10 cellular contexts compared by ENCODE assay signal in the genomic region with DNA sequence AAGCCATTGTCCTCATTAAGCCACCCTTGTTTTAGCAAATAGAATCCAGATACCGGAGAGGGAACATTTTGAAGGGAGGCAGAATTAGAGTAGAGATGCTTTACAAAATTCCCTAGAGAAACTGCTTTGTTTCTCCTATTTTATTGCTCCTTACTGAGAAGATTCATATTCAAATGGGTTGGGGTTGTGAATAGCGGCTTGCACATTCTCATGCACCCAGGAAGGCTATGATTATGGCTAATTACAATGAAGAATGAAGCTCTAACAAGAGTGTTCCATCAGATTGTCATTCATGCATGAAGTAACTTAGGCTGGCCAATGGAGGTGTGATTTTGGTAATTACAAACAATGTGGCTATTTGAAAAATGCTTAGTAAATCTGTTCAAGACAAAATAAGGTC.
A peak's percentile ranks its signal among the peaks of the same experiment; 100 is the strongest.
DNase-seq lines count a peak whose midpoint lies in the region; ATAC-seq and TF ChIP-seq lines count a peak whose summit lies in the region.
"Had no signal": no experiment of that assay in that cellular context is flagged by ENCODE, and none has a peak within 500 bp of the region (broad histone marks: within the 10 kb centered on the region; RNA-seq: fewer than 3 reads in every experiment).

No MANE protein-coding gene starts in this region.

- H3K9me3 ChIP-seq in breast epithelium: no peaks in the 10 kb centered on the region
- no peaks in the 10 kb centered on the region for H3K9me3 ChIP-seq in iPS-20b (ENCODE audit: insufficient read depth, low read depth, low read length)
- H3K9me3 ChIP-seq in stomach: no peaks in the 10 kb centered on the region

- H3K4me1 Mint-ChIP-seq in activated naive CD4-positive, alpha-beta T cell treated with anti-CD3 and anti-CD28 coated beads for 36 hours (ENCODE audit: low read depth): no peaks in the 10 kb centered on the region

- no peaks in the 10 kb centered on the region for H3K4me1 ChIP-seq in breast epithelium
- H3K4me1 ChIP-seq in iPS-20b (ENCODE audit: insufficient read depth, low read length): peaks cover 16% of the 10 kb centered on the region; the same call in 1 of the 2 replicates
- peaks cover 0 to 6% (median 0%) of the 10 kb centered on the region in 4 donors for H3K4me1 ChIP-seq in stomach

- no peaks in the 10 kb centered on the region for H3K27me3 ChIP-seq in breast epithelium
- no peaks in the 10 kb centered on the region for H3K27me3 ChIP-seq in iPS-20b (ENCODE audit: insufficient read depth, low read length)
- no peaks in the 10 kb centered on the region for H3K27me3 ChIP-seq in stomach

- WGBS in stomach, 5 donors: 27 to 50% (median 40%) methylated on average over 2 of the region's 2 CpGs

- no peak for ATAC-seq in GM21423 (IDR thresholded peaks at IDR 0.05; ENCODE audit: unreplicated experiment)

- H3K27me3 Mint-ChIP-seq in activated naive CD4-positive, alpha-beta T cell treated with anti-CD3 and anti-CD28 coated beads for 36 hours (ENCODE audit: low read depth): no peaks in the 10 kb centered on the region

- no peak overlapping the region for H3K27ac Mint-ChIP-seq in activated naive CD4-positive, alpha-beta T cell treated with anti-CD3 and anti-CD28 coated beads for 36 hours

- no peak for TF ChIP-seq EP300 in stomach (IDR thresholded peaks at IDR 0.05)

- intact Hi-C loops in breast epithelium (cut with DNase I; ENCODE audit: low total_unique reads): loop anchor here (5.0 kb wide), 1 partner anchor 260 kb away; no protein-coding TSS in a partner anchor
- intact Hi-C loops in stomach (cut with DNase I; ENCODE audit: low total_unique reads): no loop called here
- intact Hi-C loops in activated naive CD4-positive, alpha-beta T cell treated with anti-CD3 and anti-CD28 coated beads for 36 hours (cut with micrococcal nuclease): no loop called here

- DNase-seq in NCI-H1436 (lab: John Stamatoyannopoulos, UW) (peak; percentile 11), NCI-H1436 treated with DMSO at 0.1 percent for 48 hours (lab: John Stamatoyannopoulos, UW) (no peak), breast epithelium (ENCODE audit: low spot score in 2 of 2) (no peak), stomach (no peak), activated gamma-delta T cell (lab: John Stamatoyannopoulos, UW) (no peak)
- no peak for DNase-seq in activated naive CD4-positive, alpha-beta T cell treated with anti-CD3 and anti-CD28 coated beads for 36 hours
- DNase-seq: activated T-cell treated with anti-CD3 and anti-CD28 coated beads, Interleukin-2, amount 50 U/mL, for 1 hour had no signal

- H3K9ac ChIP-seq in iPS-20b (ENCODE audit: low read depth, low read length): peak overlapping the region; percentile 67; the same call in 1 of the 2 replicates

- CTCF ChIA-PET in activated naive CD4-positive, alpha-beta T cell treated with anti-CD3 and anti-CD28 coated beads for 36 hours (lab: Charles Lee): interaction anchor here (0.6 kb wide), 1 partner anchor 201 kb away, joined by 4 read pairs; no protein-coding TSS in a partner anchor

- no peaks in the 10 kb centered on the region for H3K36me3 Mint-ChIP-seq in activated naive CD4-positive, alpha-beta T cell treated with anti-CD3 and anti-CD28 coated beads for 36 hours (ENCODE audit: low read depth)

- TF ChIP-seq POLR2A in breast epithelium (IDR thresholded peaks at IDR 0.05) (no peak), stomach (IDR thresholded peaks at IDR 0.05) (no peak)

- TF ChIP-seq CTCF in breast epithelium (IDR thresholded peaks at IDR 0.05): no peak
- TF ChIP-seq CTCF in stomach (IDR thresholded peaks at IDR 0.05): no peak

- H3K27ac ChIP-seq in breast epithelium (peak overlapping the region; percentile 45 to 59), iPS-20b (ENCODE audit: low read length) (peak overlapping the region; percentile 67), stomach (peak overlapping the region in 1 of 5 donors; percentile 47)
- H3K27ac ChIP-seq: 22Rv1 had no signal

- H3K4me3 ChIP-seq in breast epithelium (peak overlapping the region in 2 of 3 donors; percentile 40 to 56), iPS-20b (ENCODE audit: low read length) (peak overlapping the region; percentile 53), stomach (peak overlapping the region; percentile 6 to 29 (median 24))

- no peaks in the 10 kb centered on the region for H3K36me3 ChIP-seq in breast epithelium
- H3K36me3 ChIP-seq in iPS-20b (ENCODE audit: insufficient read depth, low read depth, low read length): no peaks in the 10 kb centered on the region
- H3K36me3 ChIP-seq in stomach: no peaks in the 10 kb centered on the region

- H3K4me3 Mint-ChIP-seq in activated naive CD4-positive, alpha-beta T cell treated with anti-CD3 and anti-CD28 coated beads for 36 hours: no peak overlapping the region

- H3K9me3 Mint-ChIP-seq in activated naive CD4-positive, alpha-beta T cell treated with anti-CD3 and anti-CD28 coated beads for 36 hours: no peaks in the 10 kb centered on the region
